Comparison of ENCODE assay signal across 16 cellular contexts in genomic region chr7:23341846-23342598, GRCh38. TPM values are rescaled to one million over a fixed set of nuclear protein-coding genes. Genes with fewer than 3 reads are reported as not detected.
DNase-seq lines count a peak whose midpoint lies in the region; ATAC-seq and TF ChIP-seq lines count a peak whose summit lies in the region.
"Had no signal": no experiment of that assay in that cellular context is flagged by ENCODE, and none has a peak within 500 bp of the region (broad histone marks: within the 10 kb centered on the region; RNA-seq: fewer than 3 reads in every experiment).

No MANE protein-coding gene starts in this region.

- no peak overlapping the region for H3K4me3 ChIP-seq in smooth muscle cell

- peaks cover 57% of the 10 kb centered on the region for H3K4me1 Mint-ChIP-seq in chondrocyte (ENCODE audit: low read depth)

- no peak overlapping the region for H3K4me3 Mint-ChIP-seq in chondrocyte (ENCODE audit: unreplicated experiment)
- H3K4me3 Mint-ChIP-seq: B cell; CD8-positive, alpha-beta T cell had no signal

- peaks cover 8% of the 10 kb centered on the region for H3F3A ChIP-seq in smooth muscle cell (ENCODE audit: low read depth)

- peaks cover 34% of the 10 kb centered on the region for H3K36me3 Mint-ChIP-seq in chondrocyte (ENCODE audit: low read depth)

- H4K20me1 ChIP-seq in smooth muscle cell (ENCODE audit: low read depth): no peaks in the 10 kb centered on the region

- ATAC-seq in SK-N-SH treated with all-trans-retinoic acid at 6 μM for 48 hours (peak; percentile 54), HG02840 (IDR thresholded peaks at IDR 0.05; ENCODE audit: low FRiP score, unreplicated experiment) (no peak)
- ATAC-seq: CD8-positive, alpha-beta T cell; Right ventricle myocardium inferior had no signal

- no peak overlapping the region for H3K9ac ChIP-seq in smooth muscle cell (ENCODE audit: low read depth)

- peak overlapping the region; percentile 49 for H3K4me2 ChIP-seq in smooth muscle cell

- peak overlapping the region; percentile 21 for H3K27ac ChIP-seq in smooth muscle cell (ENCODE audit: low read depth)

- no peaks in the 10 kb centered on the region for H3K27me3 ChIP-seq in smooth muscle cell (ENCODE audit: low read depth)

- no peaks in the 10 kb centered on the region for H3K9me3 ChIP-seq in smooth muscle cell (replicated peaks; ENCODE audit: low read depth)

- H3K27ac Mint-ChIP-seq in chondrocyte (ENCODE audit: unreplicated experiment): no peak overlapping the region
- H3K27ac Mint-ChIP-seq: B cell; CD8-positive, alpha-beta T cell had no signal

- peaks cover 6% of the 10 kb centered on the region for H3K9me3 Mint-ChIP-seq in chondrocyte (ENCODE audit: low read depth)

- DNase-seq in DMS79 treated with DMSO at 0.1 percent for 48 hours (lab: John Stamatoyannopoulos, UW) (peak; percentile 56), fibroblast of peridontal ligament (ENCODE audit: extremely low read depth) (peak; percentile 87), smooth muscle cell (lab: John Stamatoyannopoulos, UW; ENCODE audit: unreplicated experiment) (no peak), NCI-H1105 treated with DMSO at 0.1 percent for 48 hours (lab: John Stamatoyannopoulos, UW) (no peak), chondrocyte (ENCODE audit: low spot score) (no peak)
- DNase-seq: CD8-positive, alpha-beta T cell; DMS 273 treated with DMSO at 0.1 percent for 48 hours; HCEC 1CT; KBM-7; NCI-H1694 treated with DMSO at 0.1 percent for 48 hours; NCI-H446; NCI-H774 had no signal

- 54% methylated on average over 7 of the region's 7 CpGs for WGBS in smooth muscle cell (ENCODE audit: low lambda C conversion rate)

- H2AFZ ChIP-seq in smooth muscle cell (ENCODE audit: low read depth): no peak overlapping the region

- H3K4me1 ChIP-seq in smooth muscle cell (ENCODE audit: low read depth): peaks cover 21% of the 10 kb centered on the region

- TF ChIP-seq CTCF in smooth muscle cell (IDR thresholded peaks at IDR 0.05; ENCODE audit: borderline replicate concordance, insufficient read depth, poor library complexity, severe bottlenecking) (no peak), chondrocyte (IDR thresholded peaks at IDR 0.05) (no peak)

- H3K79me2 ChIP-seq in smooth muscle cell (ENCODE audit: low read depth): peaks cover 3% of the 10 kb centered on the region

- no peaks in the 10 kb centered on the region for H3K27me3 Mint-ChIP-seq in chondrocyte (ENCODE audit: low read depth)
- H3K27me3 Mint-ChIP-seq: B cell had no signal

- H3K36me3 ChIP-seq in smooth muscle cell (ENCODE audit: low read depth): peaks cover 3% of the 10 kb centered on the region

TF ChIP-seq in SK-N-SH treated with all-trans-retinoic acid at 6 μM for 48 hours, 23 proteins besides CTCF, POLR2A, EP300 and RAD21:
- TF ChIP-seq ZFP30 (CRISPR knock-in tag; IDR thresholded peaks at IDR 0.05) (no peak), TOX (CRISPR knock-in tag; IDR thresholded peaks at IDR 0.05; ENCODE audit: borderline replicate concordance) (no peak), ZNF565 (CRISPR knock-in tag; conservative IDR thresholded peaks at IDR 0.05; ENCODE audit: low read depth) (no peak), CSDC2 (CRISPR knock-in tag; IDR thresholded peaks at IDR 0.05) (no peak), OSR1 (CRISPR knock-in tag; IDR thresholded peaks at IDR 0.05) (no peak), TCF4 (CRISPR knock-in tag; IDR thresholded peaks at IDR 0.05; ENCODE audit: borderline replicate concordance) (peak; percentile 71; the same call in 1 of the 2 replicates), TSHZ2 (CRISPR knock-in tag; IDR thresholded peaks at IDR 0.05) (no peak), SNAI2 (CRISPR knock-in tag; IDR thresholded peaks at IDR 0.05) (no peak)

RNA-seq across cellular contexts. Expression of gene MALSU1, which starts 42.9 kb away (rescaled TPM):
- 77.7 and 89.8 TPM in 2 replicates for total RNA-seq in smooth muscle cell
- polyA plus RNA-seq in smooth muscle cell: 107 and 110 TPM in 2 replicates
- total RNA-seq in chondrocyte: 40.9 to 57.3 TPM (median 44.6 TPM) in 3 replicates

Comparison
In these comparisons a context has a peak if more than half of its experiments do, and no peak if none do; other contexts are left out.
1. DNase-seq: peak in DMS79 treated with DMSO at 0.1 percent for 48 hours (single experiment) and fibroblast of peridontal ligament (single experiment); none in smooth muscle cell (single experiment), NCI-H1105 treated with DMSO at 0.1 percent for 48 hours (single experiment) and chondrocyte (single experiment).